ENCODE assay signal across 1 cellular context in genomic region chr11:63974259-63975143, GRCh38.
TF ChIP-seq lines count a peak whose summit lies in the region.

TSS of gene COX8A (plus strand) at chr11:63974620. CDS start at chr11:63974681, 61 bp downstream.

TF ChIP-seq in WTC11, 78 proteins besides CTCF, POLR2A, EP300 and RAD21 (continued from another document):
- TF ChIP-seq PRDM15 (CRISPR knock-in tag; IDR thresholded peaks at IDR 0.05) = peak; percentile 63; the same call in 1 of the 2 replicates
- TF ChIP-seq ZNF121 (CRISPR knock-in tag; IDR thresholded peaks at IDR 0.05) = peak; percentile 86
- TF ChIP-seq ZBTB21 (CRISPR knock-in tag; IDR thresholded peaks at IDR 0.05; ENCODE audit: borderline replicate concordance) = peak; percentile 96
- TF ChIP-seq USF2 (CRISPR knock-in tag; IDR thresholded peaks at IDR 0.05) = no peak
- peak; percentile 64; the same call in 1 of the 2 replicates for TF ChIP-seq ZNF416 (CRISPR knock-in tag; IDR thresholded peaks at IDR 0.05)
- TF ChIP-seq NFATC4 (CRISPR knock-in tag; IDR thresholded peaks at IDR 0.05) = no peak
- TF ChIP-seq NFYB (CRISPR knock-in tag; conservative IDR thresholded peaks at IDR 0.05; ENCODE audit: low read depth) = peak; percentile 72
- no peak for TF ChIP-seq SMAD4 (CRISPR knock-in tag; IDR thresholded peaks at IDR 0.05)
- peak; percentile 62; the same call in 1 of the 2 replicates for TF ChIP-seq HMGXB4 (CRISPR knock-in tag; IDR thresholded peaks at IDR 0.05)
- peak; percentile 91 for TF ChIP-seq FOXP1 (CRISPR knock-in tag; IDR thresholded peaks at IDR 0.05; ENCODE audit: borderline replicate concordance)
- 0 out of 2 replicates have a peak, but pooled peaks have one; percentile 42 for TF ChIP-seq ZBTB43 (CRISPR knock-in tag; IDR thresholded peaks at IDR 0.05)
- TF ChIP-seq ZNF425 (CRISPR knock-in tag; conservative IDR thresholded peaks at IDR 0.05) = no peak
- peak; percentile 61; the same call in 1 of the 2 replicates for TF ChIP-seq ZNF232 (CRISPR knock-in tag; IDR thresholded peaks at IDR 0.05)
- TF ChIP-seq JUN (CRISPR knock-in tag; IDR thresholded peaks at IDR 0.05) = 0 out of 2 replicates have a peak, but pooled peaks have one; percentile 17
- peak; percentile 93 for TF ChIP-seq GABPB1 (CRISPR knock-in tag; IDR thresholded peaks at IDR 0.05)
- TF ChIP-seq ERG (CRISPR knock-in tag; IDR thresholded peaks at IDR 0.05) = no peak
- peak; percentile 48; the same call in 1 of the 2 replicates for TF ChIP-seq ZNF317 (CRISPR knock-in tag; IDR thresholded peaks at IDR 0.05; ENCODE audit: borderline replicate concordance, low read depth)
- TF ChIP-seq ETV6 (CRISPR knock-in tag; IDR thresholded peaks at IDR 0.05) = peak; percentile 88; the same call in 1 of the 2 replicates
- peak; percentile 70; the same call in 1 of the 2 replicates for TF ChIP-seq E2F1 (CRISPR knock-in tag; IDR thresholded peaks at IDR 0.05)
- TF ChIP-seq SP1 (CRISPR knock-in tag; conservative IDR thresholded peaks at IDR 0.05) = peak; percentile 92
- peak; percentile 56; the same call in 1 of the 2 replicates for TF ChIP-seq SMAD3 (CRISPR knock-in tag; IDR thresholded peaks at IDR 0.05; ENCODE audit: borderline replicate concordance)
- peak; percentile 50; the same call in 1 of the 2 replicates for TF ChIP-seq ESRRA (CRISPR knock-in tag; IDR thresholded peaks at IDR 0.05; ENCODE audit: borderline replicate concordance)
- TF ChIP-seq GTF2I (CRISPR knock-in tag; conservative IDR thresholded peaks at IDR 0.05) = no peak
- no peak for TF ChIP-seq TCF7 (CRISPR knock-in tag; IDR thresholded peaks at IDR 0.05; ENCODE audit: low read depth)
- peak; percentile 78 for TF ChIP-seq FOXP4 (CRISPR knock-in tag; IDR thresholded peaks at IDR 0.05)
- TF ChIP-seq AR (CRISPR knock-in tag; IDR thresholded peaks at IDR 0.05) = no peak
TF ChIP-seq in WTC11: peak in this region for 28.
